21 cellular contexts compared by ENCODE assay signal in the genomic region with DNA sequence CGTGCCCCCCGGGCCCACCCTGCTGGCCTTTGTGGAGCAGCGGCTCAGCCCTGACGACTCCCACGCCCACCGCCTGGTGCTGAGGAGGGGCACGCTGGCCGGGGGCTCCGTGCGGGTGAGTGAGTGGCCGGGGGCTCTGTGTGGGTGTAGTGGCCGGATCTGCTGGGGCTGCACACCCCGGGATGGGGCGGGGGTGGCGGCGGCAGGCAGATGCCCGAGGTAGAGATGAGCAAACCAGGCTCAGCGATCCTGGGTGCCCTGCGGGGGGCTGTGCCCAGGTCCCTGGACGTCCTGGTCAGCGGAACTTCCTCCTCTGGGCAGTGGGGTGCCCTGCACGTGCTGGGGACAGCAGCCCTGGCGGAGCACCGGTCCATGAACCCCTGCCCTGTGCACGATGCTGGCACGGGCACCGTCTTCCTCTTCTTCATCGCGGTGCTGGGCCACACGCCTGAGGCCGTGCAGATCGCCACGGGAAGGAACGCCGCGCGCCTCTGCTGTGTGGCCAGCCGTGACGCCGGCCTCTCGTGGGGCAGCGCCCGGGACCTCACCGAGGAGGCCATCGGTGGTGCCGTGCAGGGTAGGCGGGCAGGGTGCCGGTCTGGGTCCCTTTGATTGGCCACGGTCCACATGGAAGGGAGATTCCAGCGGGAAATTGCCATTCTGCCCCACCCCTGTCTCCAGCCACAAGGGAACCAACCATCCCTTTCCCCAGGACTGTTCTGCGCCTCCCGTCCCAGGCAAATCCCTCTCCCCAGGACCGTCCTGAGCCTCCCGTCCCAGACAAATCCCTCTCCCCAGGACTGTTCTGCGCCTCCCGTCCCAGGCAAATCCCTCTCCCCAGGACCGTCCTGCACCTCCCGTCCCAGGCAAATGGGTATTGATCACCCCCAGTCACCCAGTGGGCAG. TPM values are rescaled to one million over a fixed set of nuclear protein-coding genes. Genes with fewer than 3 reads are reported as not detected.
A peak's percentile ranks its signal among the peaks of the same experiment; 100 is the strongest.
DNase-seq lines count a peak whose midpoint lies in the region; ATAC-seq, FAIRE-seq and TF ChIP-seq lines count a peak whose summit lies in the region.
"Had no signal": no experiment of that assay in that cellular context is flagged by ENCODE, and none has a peak within 500 bp of the region (broad histone marks: within the 10 kb centered on the region; RNA-seq: fewer than 3 reads in every experiment).

No MANE protein-coding gene starts in this region.

- DNase-seq in left cardiac atrium = peak; percentile 19
- DNase-seq in Right ventricle myocardium superior = no peak
- DNase-seq in activated T-helper 2 cell treated with anti-CD3 and anti-CD28 coated beads, Interferon-gamma antibody, Interleukin-2, Interleukin-4, amounts not matched to agents 10 μg/mL and 5 μg/mL and 100 μg/mL, durations not matched to agents 14 hours and 24 hours and 36 hours (ENCODE audit: low spot score) = no peak
- peak; percentile 85 for DNase-seq in mesenteric fat pad (ENCODE audit: low spot score)
- no peak for DNase-seq in cortex of kidney (lab: John Stamatoyannopoulos, UW)
- no peak for DNase-seq in HTR-8/SVneo (ENCODE audit: insufficient read length, low spot score)
- no peak for DNase-seq in stimulated activated CD4-positive, alpha-beta T cell treated with anti-CD3 and anti-CD28 coated beads, Interleukin-12 subunit alpha, Interleukin-12 subunit beta, amount 100 ng/mL, for 4 hours
- DNase-seq in D721Med (ENCODE audit: insufficient read length, low spot score) = no peak
- DNase-seq: activated CD8-positive, alpha-beta memory T cell treated with anti-CD3 and anti-CD28 coated beads, Interleukin-2, amount 50 U/mL, for 48 hours; activated naive CD4-positive, alpha-beta T cell treated with Interleukin-2 at 50 U/mL for 16 hours; Caco-2; GDM1; mammary epithelial cell; NCI-H2081 treated with DMSO at 0.1 percent for 48 hours; PC-9; stomach had no signal

- no peak for TF ChIP-seq CTCF in D721Med (IDR thresholded peaks at IDR 0.05; ENCODE audit: insufficient read depth, missing control alignments)

- H3K27ac Mint-ChIP-seq in activated T-helper 2 cell treated with anti-CD3 and anti-CD28 coated beads, Interferon-gamma antibody, Interleukin-2, Interleukin-4, amounts not matched to agents 10 μg/mL and 5 μg/mL and 100 μg/mL, durations not matched to agents 14 hours and 24 hours and 36 hours = peak overlapping the region; percentile 27

- no peaks in the 10 kb centered on the region for H3K36me3 Mint-ChIP-seq in activated T-helper 2 cell treated with anti-CD3 and anti-CD28 coated beads, Interferon-gamma antibody, Interleukin-2, Interleukin-4, amounts not matched to agents 10 μg/mL and 5 μg/mL and 100 μg/mL, durations not matched to agents 14 hours and 24 hours and 36 hours (ENCODE audit: low read depth)
- H3K36me3 Mint-ChIP-seq: naive thymus-derived CD8-positive, alpha-beta T cell had no signal

- intact Hi-C loops in left cardiac atrium (cut with DNase I) = no loop called here
- intact Hi-C loops in Right ventricle myocardium superior (cut with DNase I) = no loop called here
- intact Hi-C loops in activated T-helper 2 cell treated with anti-CD3 and anti-CD28 coated beads, Interferon-gamma antibody, Interleukin-2, Interleukin-4, amounts not matched to agents 10 μg/mL and 5 μg/mL and 100 μg/mL, durations not matched to agents 14 hours and 24 hours and 36 hours (cut with micrococcal nuclease) = no loop called here

- FAIRE-seq in HTR-8/SVneo (lab: Jason Lieb, UNC) = no peak
- no peak for FAIRE-seq in D721Med (lab: Jason Lieb, UNC)
- FAIRE-seq: astrocyte, colon, frontal cortex had no signal

- H3K4me3 Mint-ChIP-seq in activated T-helper 2 cell treated with anti-CD3 and anti-CD28 coated beads, Interferon-gamma antibody, Interleukin-2, Interleukin-4, amounts not matched to agents 10 μg/mL and 5 μg/mL and 100 μg/mL, durations not matched to agents 14 hours and 24 hours and 36 hours (ENCODE audit: low read depth) = no peak overlapping the region
- H3K4me3 Mint-ChIP-seq: naive thymus-derived CD8-positive, alpha-beta T cell had no signal

- peaks cover 7% of the 10 kb centered on the region for H3K4me1 Mint-ChIP-seq in activated T-helper 2 cell treated with anti-CD3 and anti-CD28 coated beads, Interferon-gamma antibody, Interleukin-2, Interleukin-4, amounts not matched to agents 10 μg/mL and 5 μg/mL and 100 μg/mL, durations not matched to agents 14 hours and 24 hours and 36 hours (ENCODE audit: low read depth)

- no peak for ATAC-seq in left cardiac atrium
- no peak for ATAC-seq in Right ventricle myocardium superior (ENCODE audit: poor library complexity)
- ATAC-seq: HCT116 had no signal

- no peaks in the 10 kb centered on the region for H3K9me3 Mint-ChIP-seq in activated T-helper 2 cell treated with anti-CD3 and anti-CD28 coated beads, Interferon-gamma antibody, Interleukin-2, Interleukin-4, amounts not matched to agents 10 μg/mL and 5 μg/mL and 100 μg/mL, durations not matched to agents 14 hours and 24 hours and 36 hours
- H3K9me3 Mint-ChIP-seq: naive thymus-derived CD8-positive, alpha-beta T cell had no signal

- no peaks in the 10 kb centered on the region for H3K27me3 Mint-ChIP-seq in activated T-helper 2 cell treated with anti-CD3 and anti-CD28 coated beads, Interferon-gamma antibody, Interleukin-2, Interleukin-4, amounts not matched to agents 10 μg/mL and 5 μg/mL and 100 μg/mL, durations not matched to agents 14 hours and 24 hours and 36 hours (ENCODE audit: low read depth)

RNA-seq across cellular contexts. Expression of a gene that starts 5.8 kb away (rescaled TPM):
- total RNA-seq in left cardiac atrium (under 1 TPM; 0.16 to 0.38 TPM), Right ventricle myocardium superior (not detected), mesenteric fat pad (1.1 TPM)
- total RNA-seq in activated T-helper 2 cell treated with anti-CD3 and anti-CD28 coated beads, Interferon-gamma antibody, Interleukin-2, Interleukin-4, amounts not matched to agents 10 μg/mL and 5 μg/mL and 100 μg/mL, durations not matched to agents 14 hours and 24 hours and 36 hours = 3.2 and 3.9 TPM in 2 replicates
- total RNA-seq: mammary epithelial cell; naive thymus-derived CD8-positive, alpha-beta T cell had no signal

RNA-seq across cellular contexts. Expression of a gene that starts 38.2 kb away (rescaled TPM):
- total RNA-seq in left cardiac atrium = under 1 TPM in 1 of 2 donors, not detected in 1; 0.44 TPM
- not detected for total RNA-seq in Right ventricle myocardium superior
- total RNA-seq in activated T-helper 2 cell treated with anti-CD3 and anti-CD28 coated beads, Interferon-gamma antibody, Interleukin-2, Interleukin-4, amounts not matched to agents 10 μg/mL and 5 μg/mL and 100 μg/mL, durations not matched to agents 14 hours and 24 hours and 36 hours = 1.3 and 1.9 TPM in 2 replicates
- not detected for total RNA-seq in mesenteric fat pad
- total RNA-seq: astrocyte; mammary epithelial cell; naive thymus-derived CD8-positive, alpha-beta T cell had no signal

RNA-seq across cellular contexts. Expression of a gene that starts 43.9 kb away (rescaled TPM):
- total RNA-seq in left cardiac atrium = 1 to 10 TPM; 1.2 to 1.5 TPM
- total RNA-seq in Right ventricle myocardium superior = 2.0 TPM
- total RNA-seq in activated T-helper 2 cell treated with anti-CD3 and anti-CD28 coated beads, Interferon-gamma antibody, Interleukin-2, Interleukin-4, amounts not matched to agents 10 μg/mL and 5 μg/mL and 100 μg/mL, durations not matched to agents 14 hours and 24 hours and 36 hours = 42.0 and 44.7 TPM in 2 replicates
- total RNA-seq in mesenteric fat pad = 0.42 TPM
- total RNA-seq: astrocyte, Caco-2, mammary epithelial cell, PC-9 had no signal

RNA-seq across cellular contexts. Expression of a gene that starts 54.7 kb away (rescaled TPM):
- total RNA-seq in left cardiac atrium (under 1 TPM in 1 of 2 donors, not detected in 1; 0.12 TPM), Right ventricle myocardium superior (not detected), mesenteric fat pad (not detected)
- 0.09 and 0.30 TPM in 2 replicates for total RNA-seq in activated T-helper 2 cell treated with anti-CD3 and anti-CD28 coated beads, Interferon-gamma antibody, Interleukin-2, Interleukin-4, amounts not matched to agents 10 μg/mL and 5 μg/mL and 100 μg/mL, durations not matched to agents 14 hours and 24 hours and 36 hours
- total RNA-seq: astrocyte; Caco-2; mammary epithelial cell; naive thymus-derived CD8-positive, alpha-beta T cell; PC-9 had no signal

Comparison
In these comparisons a context has a peak if more than half of its experiments do, and no peak if none do; other contexts are left out.
1. DNase-seq: peak in left cardiac atrium (single experiment) and mesenteric fat pad (single experiment); none in Right ventricle myocardium superior (single experiment), activated T-helper 2 cell treated with anti-CD3 and anti-CD28 coated beads, Interferon-gamma antibody, Interleukin-2, Interleukin-4, amounts not matched to agents 10 μg/mL and 5 μg/mL and 100 μg/mL, durations not matched to agents 14 hours and 24 hours and 36 hours (single experiment), cortex of kidney (single experiment), HTR-8/SVneo (single experiment), stimulated activated CD4-positive, alpha-beta T cell treated with anti-CD3 and anti-CD28 coated beads, Interleukin-12 subunit alpha, Interleukin-12 subunit beta, amount 100 ng/mL, for 4 hours (single experiment) and D721Med (single experiment).
2. RNA of a gene that starts 43.9 kb away (total RNA-seq): 42.0 to 44.7 TPM in activated T-helper 2 cell treated with anti-CD3 and anti-CD28 coated beads, Interferon-gamma antibody, Interleukin-2, Interleukin-4, amounts not matched to agents 10 μg/mL and 5 μg/mL and 100 μg/mL, durations not matched to agents 14 hours and 24 hours and 36 hours; 2.0 TPM in Right ventricle myocardium superior (single experiment), 1.2 to 1.5 TPM in left cardiac atrium and 0.42 TPM in mesenteric fat pad (single experiment); every median in the first group is over 10 times any median in the second.